ENCODE assay signal across 15 cellular contexts in the genomic region with DNA sequence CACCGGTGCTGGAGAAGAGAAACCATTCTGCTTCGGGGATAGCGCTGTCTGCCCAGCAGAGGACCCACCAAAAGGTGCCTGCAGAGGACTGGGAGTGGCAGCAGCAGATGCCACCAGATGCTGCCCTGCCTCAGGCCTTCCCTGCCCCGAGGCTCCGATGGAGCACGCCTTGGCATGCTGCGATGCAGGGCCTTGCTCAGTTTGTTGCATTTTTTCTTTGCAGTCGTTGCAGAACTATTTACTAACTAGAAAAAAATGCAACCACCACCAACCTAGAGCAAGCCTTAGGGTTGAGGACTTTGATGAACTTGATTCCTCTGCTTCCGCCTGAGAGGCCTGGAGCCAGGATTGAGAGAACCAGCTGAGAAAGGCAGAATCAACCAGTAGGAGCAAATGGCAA.
DNase-seq lines count a peak whose midpoint lies in the region; ATAC-seq and TF ChIP-seq lines count a peak whose summit lies in the region.
"Had no signal": no experiment of that assay in that cellular context is flagged by ENCODE, and none has a peak within 500 bp of the region (broad histone marks: within the 10 kb centered on the region; RNA-seq: fewer than 3 reads in every experiment).

No MANE protein-coding gene starts in this region.

- no peak for ATAC-seq in activated CD8-positive, alpha-beta memory T cell treated with anti-CD3 and anti-CD28 coated beads, Interleukin-2, amount 10 ng/mL, durations not matched to agents 7 days and 5 days

- H3F3A ChIP-seq in smooth muscle cell (ENCODE audit: low read depth), result no peaks in the 10 kb centered on the region

- no peak overlapping the region for H2AFZ ChIP-seq in smooth muscle cell (ENCODE audit: low read depth)
- H2AFZ ChIP-seq: GM23248 had no signal

- no peak overlapping the region for H3K27ac ChIP-seq in smooth muscle cell (ENCODE audit: low read depth)
- H3K27ac ChIP-seq: GM23248 had no signal

- H3K4me2 ChIP-seq in smooth muscle cell, result no peak overlapping the region

- CTCF ChIA-PET in activated CD8-positive, alpha-beta memory T cell treated with anti-CD3 and anti-CD28 coated beads, Interleukin-2, amount 10 ng/mL, durations not matched to agents 7 days and 5 days (lab: Charles Lee), result no interaction called here

- no peaks in the 10 kb centered on the region for H3K36me3 Mint-ChIP-seq in chondrocyte (ENCODE audit: low read depth)
- no peaks in the 10 kb centered on the region for H3K36me3 Mint-ChIP-seq in activated CD8-positive, alpha-beta memory T cell treated with anti-CD3 and anti-CD28 coated beads, Interleukin-2, amount 10 ng/mL, durations not matched to agents 7 days and 5 days
- H3K36me3 Mint-ChIP-seq: CD4-positive, alpha-beta memory T cell had no signal

- H3K9ac ChIP-seq in smooth muscle cell (ENCODE audit: low read depth), result no peak overlapping the region
- H3K9ac ChIP-seq: GM23248 had no signal

- DNase-seq in chondrocyte (ENCODE audit: low spot score) (peak; percentile 56), islet precursor cell (peak; percentile 41), ureter (ENCODE audit: low spot score) (peak; percentile 22), smooth muscle cell (lab: John Stamatoyannopoulos, UW; ENCODE audit: unreplicated experiment) (no peak), NCI-H1105 (lab: John Stamatoyannopoulos, UW) (no peak)
- no peak for DNase-seq in activated CD8-positive, alpha-beta memory T cell treated with anti-CD3 and anti-CD28 coated beads, Interleukin-2, amount 10 ng/mL, durations not matched to agents 7 days and 5 days
- DNase-seq: C1 segment of cervical spinal cord; Calu3; CD4-positive, alpha-beta memory T cell; COR-L47; DMS53; DND-41; GM23248; HFFc6 had no signal

- no peaks in the 10 kb centered on the region for H4K20me1 ChIP-seq in smooth muscle cell (ENCODE audit: low read depth)

- no peaks in the 10 kb centered on the region for H3K9me3 ChIP-seq in smooth muscle cell (replicated peaks; ENCODE audit: low read depth)
- H3K9me3 ChIP-seq: HAP-1 had no signal

- 88% methylated on average over 9 of the region's 9 CpGs for WGBS in smooth muscle cell (ENCODE audit: low lambda C conversion rate)

- H3K27ac Mint-ChIP-seq in chondrocyte (ENCODE audit: unreplicated experiment), result no peak overlapping the region
- H3K27ac Mint-ChIP-seq in activated CD8-positive, alpha-beta memory T cell treated with anti-CD3 and anti-CD28 coated beads, Interleukin-2, amount 10 ng/mL, durations not matched to agents 7 days and 5 days, result no peak overlapping the region
- H3K27ac Mint-ChIP-seq: HFFc6 had no signal

- H3K4me1 Mint-ChIP-seq in chondrocyte (ENCODE audit: low read depth), result no peaks in the 10 kb centered on the region
- no peaks in the 10 kb centered on the region for H3K4me1 Mint-ChIP-seq in activated CD8-positive, alpha-beta memory T cell treated with anti-CD3 and anti-CD28 coated beads, Interleukin-2, amount 10 ng/mL, durations not matched to agents 7 days and 5 days
- H3K4me1 Mint-ChIP-seq: CD4-positive, alpha-beta memory T cell had no signal

- H3K4me3 Mint-ChIP-seq in chondrocyte (ENCODE audit: unreplicated experiment), result no peak overlapping the region
- no peak overlapping the region for H3K4me3 Mint-ChIP-seq in activated CD8-positive, alpha-beta memory T cell treated with anti-CD3 and anti-CD28 coated beads, Interleukin-2, amount 10 ng/mL, durations not matched to agents 7 days and 5 days
- H3K4me3 Mint-ChIP-seq: CD4-positive, alpha-beta memory T cell; HFFc6 had no signal

- H3K4me3 ChIP-seq in smooth muscle cell, result no peak overlapping the region
- H3K4me3 ChIP-seq: GM23248, HAP-1 had no signal

- H3K4me1 ChIP-seq in smooth muscle cell (ENCODE audit: low read depth), result no peaks in the 10 kb centered on the region
- H3K4me1 ChIP-seq: HAP-1 had no signal

- H3K27me3 Mint-ChIP-seq in chondrocyte (ENCODE audit: low read depth), result no peaks in the 10 kb centered on the region
- no peaks in the 10 kb centered on the region for H3K27me3 Mint-ChIP-seq in activated CD8-positive, alpha-beta memory T cell treated with anti-CD3 and anti-CD28 coated beads, Interleukin-2, amount 10 ng/mL, durations not matched to agents 7 days and 5 days

- H3K79me2 ChIP-seq in smooth muscle cell (ENCODE audit: low read depth), result no peaks in the 10 kb centered on the region

- TF ChIP-seq CTCF in chondrocyte (IDR thresholded peaks at IDR 0.05) (no peak), smooth muscle cell (IDR thresholded peaks at IDR 0.05; ENCODE audit: borderline replicate concordance, insufficient read depth, poor library complexity, severe bottlenecking) (no peak)

- no peaks in the 10 kb centered on the region for H3K27me3 ChIP-seq in smooth muscle cell (ENCODE audit: low read depth)

- H3K36me3 ChIP-seq in smooth muscle cell (ENCODE audit: low read depth), result no peaks in the 10 kb centered on the region
- H3K36me3 ChIP-seq: HAP-1 had no signal

- peaks cover 3% of the 10 kb centered on the region for H3K9me3 Mint-ChIP-seq in chondrocyte (ENCODE audit: low read depth)
- no peaks in the 10 kb centered on the region for H3K9me3 Mint-ChIP-seq in activated CD8-positive, alpha-beta memory T cell treated with anti-CD3 and anti-CD28 coated beads, Interleukin-2, amount 10 ng/mL, durations not matched to agents 7 days and 5 days (ENCODE audit: low read depth)

Comparison
In these comparisons a context has a peak if more than half of its experiments do, and no peak if none do; other contexts are left out.
1. DNase-seq: peak in chondrocyte (single experiment), islet precursor cell (single experiment) and ureter (single experiment); none in activated CD8-positive, alpha-beta memory T cell treated with anti-CD3 and anti-CD28 coated beads, Interleukin-2, amount 10 ng/mL, durations not matched to agents 7 days and 5 days (single experiment), smooth muscle cell (single experiment) and NCI-H1105 (single experiment).